8 cellular contexts compared by ENCODE assay signal in genomic region chr17:36600936-36601302, GRCh38. TPM values are rescaled to one million over a fixed set of nuclear protein-coding genes. Genes with fewer than 3 reads are reported as not detected.
DNase-seq lines count a peak whose midpoint lies in the region; TF ChIP-seq lines count a peak whose summit lies in the region.

No MANE protein-coding gene starts in this region.

- H3K14ac ChIP-seq in trophoblast cell (ENCODE audit: low read length), result peak overlapping the region; percentile 74

- H3K79me1 ChIP-seq in trophoblast cell (ENCODE audit: low read length), result peaks cover 8% of the 10 kb centered on the region

- peak overlapping the region; percentile 85 for H3K4me3 Mint-ChIP-seq in T-helper 1 cell treated with Interleukin-12 subunit alpha and Interleukin-12 subunit beta and Interleukin-4 antibody, amounts not matched to agents 30 μg/mL and 1 μg/mL, for 36 hours

- H3K27ac Mint-ChIP-seq in T-helper 1 cell treated with Interleukin-12 subunit alpha and Interleukin-12 subunit beta and Interleukin-4 antibody, amounts not matched to agents 30 μg/mL and 1 μg/mL, for 36 hours, result peak overlapping the region; percentile 91

- peak; percentile 28 to 31 for DNase-seq in stimulated activated CD4-positive, alpha-beta T cell treated with anti-CD3 and anti-CD28 coated beads, Interleukin-4, amount 100 ng/mL, for 4 hours
- no peak for DNase-seq in stimulated activated CD4-positive, alpha-beta T cell treated with anti-CD3 and anti-CD28 coated beads, Interleukin-12 subunit alpha, Interleukin-12 subunit beta, amount 100 ng/mL, for 4 hours
- peak; percentile 18 for DNase-seq in fibroblast of mammary gland (ENCODE audit: low read depth)
- DNase-seq in trophoblast cell, result no peak
- no peak for DNase-seq in Ammon's horn (ENCODE audit: low spot score)
- DNase-seq in NCI-H748 treated with DMSO at 0.1 percent for 48 hours (lab: John Stamatoyannopoulos, UW), result no peak
- DNase-seq in MV-4-11 (lab: John Stamatoyannopoulos, UW), result no peak

- H3K36me3 ChIP-seq in trophoblast cell (ENCODE audit: control insufficient read depth in 1 of 2, insufficient read depth in 2 of 2, low read length in 2 of 2), result peaks cover 3 to 7% of the 10 kb centered on the region in 2 experiments

- peak overlapping the region; percentile 26 for H2BK5ac ChIP-seq in trophoblast cell (ENCODE audit: low read depth, low read length, poor library complexity)

- H2AK5ac ChIP-seq in trophoblast cell (ENCODE audit: low read length), result peak overlapping the region; percentile 38

- H4K91ac ChIP-seq in trophoblast cell (ENCODE audit: low read depth, low read length), result peak overlapping the region; percentile 76

- WGBS in trophoblast cell (ENCODE audit: extremely low coverage, insufficient coverage, insufficient read length), result no CpG with 5 or more reads among the region's 10 CpGs

- H3K18ac ChIP-seq in trophoblast cell (ENCODE audit: low read length), result peak overlapping the region; percentile 66

- H3K9me3 ChIP-seq in trophoblast cell (ENCODE audit: insufficient read depth, low read depth, low read length), result no peaks in the 10 kb centered on the region

- H3K4me3 ChIP-seq in fibroblast of mammary gland (ENCODE audit: control insufficient read depth, low read depth, low read length) (peak overlapping the region; percentile 86), trophoblast cell (ENCODE audit: low read depth, low read length) (peak overlapping the region; percentile 29)

- H2AFZ ChIP-seq in trophoblast cell (ENCODE audit: insufficient read depth, low read length, poor library complexity), result peak overlapping the region; percentile 72

- peaks cover 6% of the 10 kb centered on the region for H3K36me3 Mint-ChIP-seq in T-helper 1 cell treated with Interleukin-12 subunit alpha and Interleukin-12 subunit beta and Interleukin-4 antibody, amounts not matched to agents 30 μg/mL and 1 μg/mL, for 36 hours (ENCODE audit: low read depth)

- H3K27me3 Mint-ChIP-seq in T-helper 1 cell treated with Interleukin-12 subunit alpha and Interleukin-12 subunit beta and Interleukin-4 antibody, amounts not matched to agents 30 μg/mL and 1 μg/mL, for 36 hours (ENCODE audit: low read depth), result no peaks in the 10 kb centered on the region

- no peak overlapping the region for H3K23ac ChIP-seq in trophoblast cell (ENCODE audit: low read length)

- H4K8ac ChIP-seq in trophoblast cell (ENCODE audit: low read depth, low read length), result peak overlapping the region; percentile 91

- H3K27ac ChIP-seq in trophoblast cell (ENCODE audit: low read depth, low read length), result peak overlapping the region; percentile 67

- H2BK12ac ChIP-seq in trophoblast cell (ENCODE audit: low read length), result no peak overlapping the region

- no peak overlapping the region for H3K4ac ChIP-seq in trophoblast cell (ENCODE audit: low read depth, low read length)

- peak overlapping the region; percentile 29 for H2BK120ac ChIP-seq in trophoblast cell (ENCODE audit: insufficient read depth, low read length, poor library complexity)

- H3K9me3 Mint-ChIP-seq in T-helper 1 cell treated with Interleukin-12 subunit alpha and Interleukin-12 subunit beta and Interleukin-4 antibody, amounts not matched to agents 30 μg/mL and 1 μg/mL, for 36 hours, result no peaks in the 10 kb centered on the region

- H3K9ac ChIP-seq in trophoblast cell (ENCODE audit: low read length), result peak overlapping the region; percentile 0

- H4K12ac ChIP-seq in trophoblast cell (ENCODE audit: low read depth, low read length), result peak overlapping the region; percentile 93

- H3K79me2 ChIP-seq in trophoblast cell (ENCODE audit: control insufficient read depth, insufficient read depth, low read length, poor library complexity), result peaks cover 7% of the 10 kb centered on the region

- peak overlapping the region; percentile 92 for H3K4me2 ChIP-seq in trophoblast cell (ENCODE audit: low read length)

- H3K4me1 Mint-ChIP-seq in T-helper 1 cell treated with Interleukin-12 subunit alpha and Interleukin-12 subunit beta and Interleukin-4 antibody, amounts not matched to agents 30 μg/mL and 1 μg/mL, for 36 hours (ENCODE audit: low read depth), result peaks cover 23% of the 10 kb centered on the region

- H3K27me3 ChIP-seq in trophoblast cell (ENCODE audit: insufficient read depth, low read length), result no peaks in the 10 kb centered on the region

- H3K4me1 ChIP-seq in trophoblast cell (ENCODE audit: control insufficient read depth in 1 of 2, insufficient read depth in 2 of 2, low read length in 2 of 2), result peaks cover 7 to 12% of the 10 kb centered on the region in 2 experiments

- no peak for TF ChIP-seq CTCF in fibroblast of mammary gland (conservative IDR thresholded peaks at IDR 0.05; ENCODE audit: control insufficient read depth, insufficient read depth, low read depth, low read length)

RNA-seq across cellular contexts. Expression of gene MRM1, which starts 0.5 kb away (rescaled TPM):
- polyA plus RNA-seq in trophoblast cell (2013), result 0.86 and 1.1 TPM in 2 replicates

RNA-seq across cellular contexts. Expression of gene DHRS11, which starts 9.2 kb away (rescaled TPM):
- 5.6 and 5.7 TPM in 2 replicates for polyA plus RNA-seq in trophoblast cell (2013)

RNA-seq across cellular contexts. Expression of gene GGNBP2, which starts 56.2 kb away (rescaled TPM):
- 61.1 and 62.0 TPM in 2 replicates for polyA plus RNA-seq in trophoblast cell (2013)

Comparison
In these comparisons a context has a peak if more than half of its experiments do, and no peak if none do; other contexts are left out.
1. DNase-seq: peak in stimulated activated CD4-positive, alpha-beta T cell treated with anti-CD3 and anti-CD28 coated beads, Interleukin-4, amount 100 ng/mL, for 4 hours (2 of 2) and fibroblast of mammary gland (single experiment); none in stimulated activated CD4-positive, alpha-beta T cell treated with anti-CD3 and anti-CD28 coated beads, Interleukin-12 subunit alpha, Interleukin-12 subunit beta, amount 100 ng/mL, for 4 hours (single experiment), trophoblast cell (0 of 2), Ammon's horn (single experiment), NCI-H748 treated with DMSO at 0.1 percent for 48 hours (single experiment) and MV-4-11 (single experiment).